ENCODE assay signal across 29 cellular contexts in genomic region chr5:163312598-163312997, GRCh38.
"Had no signal": no experiment of that assay in that cellular context is flagged by ENCODE, and none has a peak within 500 bp of the region (broad histone marks: within the 10 kb centered on the region; RNA-seq: fewer than 3 reads in every experiment).

No MANE protein-coding gene starts in this region.

- H3K4me3 ChIP-seq: pancreas, psoas muscle, right lobe of liver, sigmoid colon, stomach, thoracic aorta, thyroid gland, tibial nerve, upper lobe of left lung, vagina had no signal

- H3K36me3 ChIP-seq: neutrophil, pancreas, right lobe of liver, sigmoid colon, stomach, thoracic aorta, thyroid gland, tibial nerve, upper lobe of left lung, vagina had no signal

- H3K4me1 ChIP-seq: pancreas, psoas muscle, right lobe of liver, sigmoid colon, stomach, thyroid gland, tibial nerve, upper lobe of left lung, vagina had no signal

- ATAC-seq: natural killer cell treated with Interleukin-12 subunit alpha and Interleukin-12 subunit beta and Interleukin-15 and Interleukin-18, amount 100 ng/mL, for 72 hours; pancreas; psoas muscle; right cardiac atrium; right lobe of liver; stimulated activated effector memory CD8-positive, alpha-beta T cell treated with anti-CD3 and anti-CD28 coated beads, Interleukin-12 subunit alpha, Interleukin-12 subunit beta, amount 100 ng/mL, for 72 hours; stimulated activated naive B cell treated with anti-CD40 and anti-IgM and Interleukin-4, amounts not matched to agents 10 μg/mL and 1 μg/mL and 100 μg/mL, for 72 hours had no signal

- FAIRE-seq: pancreas, small intestine, urothelium cell line had no signal

- H3K27me3 Mint-ChIP-seq: progenitor cell of endocrine pancreas; stimulated activated naive B cell treated with anti-CD40 and anti-IgM and Interleukin-4, amounts not matched to agents 10 μg/mL and 1 μg/mL and 100 μg/mL, for 72 hours; stimulated activated naive CD8-positive, alpha-beta T cell treated with anti-CD3 and anti-CD28 coated beads, Interleukin-15, Interleukin-2, amounts not matched to agents 100 ng/mL and 50 ng/mL, for 24 hours had no signal

- H3K4me1 Mint-ChIP-seq: nephron progenitor cell; neural crest cell; stimulated activated effector memory CD8-positive, alpha-beta T cell treated with anti-CD3 and anti-CD28 coated beads, Interleukin-12 subunit alpha, Interleukin-12 subunit beta, amount 100 ng/mL, for 72 hours; stimulated activated naive B cell treated with anti-CD40 and anti-IgM and Interleukin-4, amounts not matched to agents 10 μg/mL and 1 μg/mL and 100 μg/mL, for 72 hours had no signal

- H3K9me3 Mint-ChIP-seq: stimulated activated naive CD8-positive, alpha-beta T cell treated with anti-CD3 and anti-CD28 coated beads, Interleukin-15, Interleukin-2, amounts not matched to agents 100 ng/mL and 50 ng/mL, for 24 hours had no signal

- H3K27me3 ChIP-seq: neutrophil, pancreas, right lobe of liver, sigmoid colon, stomach, thyroid gland, tibial nerve, upper lobe of left lung, vagina had no signal

- H3K27ac ChIP-seq: pancreas, psoas muscle, right lobe of liver, sigmoid colon, stomach, thoracic aorta, thyroid gland, tibial nerve, upper lobe of left lung, vagina had no signal

- H3K9me3 ChIP-seq: pancreas, psoas muscle, right lobe of liver, thoracic aorta, thyroid gland, vagina had no signal

- DNase-seq: nephron progenitor cell; nucleus accumbens; pancreas; posterior cingulate gyrus; psoas muscle; right cardiac atrium; right lobe of liver; sigmoid colon; small intestine; stimulated activated CD4-positive, alpha-beta T cell treated with anti-CD3 and anti-CD28 coated beads, Interleukin-15, amount 100 ng/mL, for 24 hours; stimulated activated CD4-positive, alpha-beta T cell treated with anti-CD3 and anti-CD28 coated beads, Interleukin-2, amount 100 ng/mL, for 24 hours; stimulated activated CD4-positive, alpha-beta T cell treated with anti-CD3 and anti-CD28 coated beads, Interleukin-2, amount 100 ng/mL, for 48 hours; stimulated activated CD4-positive, alpha-beta T cell treated with anti-CD3 and anti-CD28 coated beads, Interleukin-4, amount 100 ng/mL, for 24 hours; stimulated activated naive B cell treated with anti-CD40 and anti-IgM and Interleukin-4, amounts not matched to agents 10 μg/mL and 1 μg/mL and 100 μg/mL, for 72 hours; stimulated activated naive CD4-positive, alpha-beta T cell treated with Interleukin-2 at 50 U/mL for 16 hours; stomach; thyroid gland; trophoblast cell; upper lobe of left lung had no signal

- H3K4me3 Mint-ChIP-seq: natural killer cell treated with Interleukin-12 subunit alpha and Interleukin-12 subunit beta and Interleukin-15 and Interleukin-18, amount 100 ng/mL, for 72 hours; nephron progenitor cell; neural crest cell; stimulated activated effector memory CD8-positive, alpha-beta T cell treated with anti-CD3 and anti-CD28 coated beads, Interleukin-12 subunit alpha, Interleukin-12 subunit beta, amount 100 ng/mL, for 72 hours; stimulated activated naive B cell treated with anti-CD40 and anti-IgM and Interleukin-4, amounts not matched to agents 10 μg/mL and 1 μg/mL and 100 μg/mL, for 72 hours; stimulated activated naive CD8-positive, alpha-beta T cell treated with anti-CD3 and anti-CD28 coated beads, Interleukin-15, Interleukin-2, amounts not matched to agents 100 ng/mL and 50 ng/mL, for 24 hours had no signal

- H3K36me3 Mint-ChIP-seq: natural killer cell treated with Interleukin-12 subunit alpha and Interleukin-12 subunit beta and Interleukin-15 and Interleukin-18, amount 100 ng/mL, for 72 hours; stimulated activated effector memory CD8-positive, alpha-beta T cell treated with anti-CD3 and anti-CD28 coated beads, Interleukin-12 subunit alpha, Interleukin-12 subunit beta, amount 100 ng/mL, for 72 hours; stimulated activated naive B cell treated with anti-CD40 and anti-IgM and Interleukin-4, amounts not matched to agents 10 μg/mL and 1 μg/mL and 100 μg/mL, for 72 hours had no signal

- H3K27ac Mint-ChIP-seq: natural killer cell treated with Interleukin-12 subunit alpha and Interleukin-12 subunit beta and Interleukin-15 and Interleukin-18, amount 100 ng/mL, for 72 hours; nephron progenitor cell; progenitor cell of endocrine pancreas; stimulated activated effector memory CD8-positive, alpha-beta T cell treated with anti-CD3 and anti-CD28 coated beads, Interleukin-12 subunit alpha, Interleukin-12 subunit beta, amount 100 ng/mL, for 72 hours; stimulated activated naive B cell treated with anti-CD40 and anti-IgM and Interleukin-4, amounts not matched to agents 10 μg/mL and 1 μg/mL and 100 μg/mL, for 72 hours; stimulated activated naive CD8-positive, alpha-beta T cell treated with anti-CD3 and anti-CD28 coated beads, Interleukin-15, Interleukin-2, amounts not matched to agents 100 ng/mL and 50 ng/mL, for 24 hours had no signal
